In the genomic region with DNA sequence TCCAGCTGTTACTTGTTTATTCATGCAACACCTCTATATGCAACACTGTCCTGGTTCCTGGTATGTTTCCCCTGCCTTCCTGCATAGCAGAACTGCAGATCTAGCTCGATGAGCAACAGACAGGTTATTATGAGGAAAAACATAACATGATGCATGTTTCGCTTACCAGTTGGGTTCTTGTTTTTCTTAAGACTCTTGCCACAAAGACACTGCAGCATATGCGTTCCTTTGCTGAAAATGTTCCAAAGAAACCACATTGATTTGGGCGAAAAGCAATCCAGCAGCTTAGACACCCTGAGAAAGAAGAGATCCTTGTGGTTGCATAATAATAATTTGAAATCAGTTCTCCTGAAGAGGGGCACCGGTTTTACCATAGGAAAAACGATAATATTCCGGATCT, we compare ENCODE assay signal across 8 cellular contexts.
A peak's percentile ranks its signal among the peaks of the same experiment; 100 is the strongest.
DNase-seq lines count a peak whose midpoint lies in the region; ATAC-seq lines count a peak whose summit lies in the region.

No MANE protein-coding gene starts in this region.

- no peaks in the 10 kb centered on the region for H3K9me3 ChIP-seq in effector memory CD4-positive, alpha-beta T cell (ENCODE audit: control insufficient read depth, low read length)
- H3K9me3 ChIP-seq in muscle layer of duodenum (ENCODE audit: control insufficient read depth in 1 of 2, low read length in 2 of 2): no peaks in the 10 kb centered on the region

- ATAC-seq in HG03139 (IDR thresholded peaks at IDR 0.05; ENCODE audit: unreplicated experiment): no peak
- ATAC-seq in GM18867 (IDR thresholded peaks at IDR 0.05; ENCODE audit: unreplicated experiment): no peak
- ATAC-seq in HG03097 (IDR thresholded peaks at IDR 0.05; ENCODE audit: low FRiP score, unreplicated experiment): no peak

- no peaks in the 10 kb centered on the region for H3K79me2 ChIP-seq in ACC112 (ENCODE audit: control insufficient read depth, insufficient read depth, low read length, unreplicated experiment)

- DNase-seq in NCI-H69 (lab: John Stamatoyannopoulos, UW): peak; percentile 77
- DNase-seq in effector memory CD4-positive, alpha-beta T cell: no peak
- DNase-seq in activated CD4-positive, CD25-positive, alpha-beta regulatory T cell treated with anti-CD3 and anti-CD28 coated beads, Interleukin-2, amount 50 U/mL, for 72 hours: no peak

- peak overlapping the region; percentile 46 for H2AFZ ChIP-seq in ACC112 (ENCODE audit: low read length, unreplicated experiment)

- H3K36me3 ChIP-seq in ACC112 (ENCODE audit: insufficient read depth, low read length) (no peaks in the 10 kb centered on the region), muscle layer of duodenum (ENCODE audit: control insufficient read depth in 1 of 2, insufficient read depth in 2 of 2, low read length in 2 of 2) (no peaks in the 10 kb centered on the region)
- H3K36me3 ChIP-seq in effector memory CD4-positive, alpha-beta T cell (ENCODE audit: control insufficient read depth, insufficient read depth, low read length): no peaks in the 10 kb centered on the region

- H3K4me3 ChIP-seq in ACC112 (ENCODE audit: low read depth, low read length): peak overlapping the region; percentile 75
- H3K4me3 ChIP-seq in effector memory CD4-positive, alpha-beta T cell (ENCODE audit: insufficient read depth, low read depth, low read length, poor library complexity, severe bottlenecking): peak overlapping the region; percentile 54
- peak overlapping the region; percentile 72 to 88 for H3K4me3 ChIP-seq in muscle layer of duodenum (ENCODE audit: low read depth in 1 of 2, low read length in 2 of 2)

- H3K27ac ChIP-seq in ACC112 (ENCODE audit: low read depth, low read length) (no peak overlapping the region), muscle layer of duodenum (ENCODE audit: low read length) (no peak overlapping the region)
- no peak overlapping the region for H3K27ac ChIP-seq in effector memory CD4-positive, alpha-beta T cell (ENCODE audit: insufficient read depth, low read length, poor library complexity, severe bottlenecking)

- H3K27me3 ChIP-seq in ACC112 (ENCODE audit: insufficient read depth, low read length): peaks cover 25% of the 10 kb centered on the region
- peaks cover 31% of the 10 kb centered on the region for H3K27me3 ChIP-seq in effector memory CD4-positive, alpha-beta T cell (replicated peaks; ENCODE audit: control insufficient read depth, insufficient read depth, low read length, poor library complexity, severe bottlenecking)
- peaks cover 4% of the 10 kb centered on the region for H3K27me3 ChIP-seq in muscle layer of duodenum (ENCODE audit: low read depth, low read length)

- H3K4me1 ChIP-seq in ACC112 (ENCODE audit: control insufficient read depth, insufficient read depth, low read length, unreplicated experiment) (peaks cover 5% of the 10 kb centered on the region), muscle layer of duodenum (ENCODE audit: control insufficient read depth in 1 of 2, insufficient read depth in 2 of 2, low read length in 2 of 2) (peaks cover 3 to 18% of the 10 kb centered on the region in 2 donors)
- peaks cover 28% of the 10 kb centered on the region for H3K4me1 ChIP-seq in effector memory CD4-positive, alpha-beta T cell (ENCODE audit: control insufficient read depth, insufficient read depth, low read length, poor library complexity, severe bottlenecking)
